Comparison of ENCODE assay signal across 2 cellular contexts in genomic region chr3:4495294-4496110, GRCh38.
TF ChIP-seq lines count a peak whose summit lies in the region.

No MANE protein-coding gene starts in this region.

TF ChIP-seq in SK-N-SH, 30 proteins besides CTCF, POLR2A, EP300 and RAD21 (continued from another document):
- TF ChIP-seq NFIC (IDR thresholded peaks at IDR 0.05; ENCODE audit: borderline replicate concordance) = no peak
- no peak for TF ChIP-seq SMC3 (IDR thresholded peaks at IDR 0.05; ENCODE audit: low read depth, low read length)
- no peak for TF ChIP-seq RXRA (IDR thresholded peaks at IDR 0.05; ENCODE audit: borderline replicate concordance, low read depth)
- no peak for TF ChIP-seq ELF1 (IDR thresholded peaks at IDR 0.05)
- no peak for TF ChIP-seq FOXM1 (IDR thresholded peaks at IDR 0.05; ENCODE audit: low read depth)
- no peak for TF ChIP-seq GABPA (IDR thresholded peaks at IDR 0.05; ENCODE audit: low read depth)
- no peak for TF ChIP-seq MEF2A (IDR thresholded peaks at IDR 0.05; ENCODE audit: borderline replicate concordance, low read depth)
- no peak for TF ChIP-seq CHD2 (IDR thresholded peaks at IDR 0.05; ENCODE audit: low read length, partially characterized antibody)
- TF ChIP-seq EZH2phosphoT487 (IDR thresholded peaks at IDR 0.05; ENCODE audit: borderline replicate concordance, low read depth) = no peak
- no peak for TF ChIP-seq MXI1 (IDR thresholded peaks at IDR 0.05; ENCODE audit: low read depth, low read length)
- TF ChIP-seq NRF1 (IDR thresholded peaks at IDR 0.05; ENCODE audit: low read depth, low read length) = no peak
- TF ChIP-seq PBX3 (IDR thresholded peaks at IDR 0.05) = no peak
- TF ChIP-seq, protein P1, sequence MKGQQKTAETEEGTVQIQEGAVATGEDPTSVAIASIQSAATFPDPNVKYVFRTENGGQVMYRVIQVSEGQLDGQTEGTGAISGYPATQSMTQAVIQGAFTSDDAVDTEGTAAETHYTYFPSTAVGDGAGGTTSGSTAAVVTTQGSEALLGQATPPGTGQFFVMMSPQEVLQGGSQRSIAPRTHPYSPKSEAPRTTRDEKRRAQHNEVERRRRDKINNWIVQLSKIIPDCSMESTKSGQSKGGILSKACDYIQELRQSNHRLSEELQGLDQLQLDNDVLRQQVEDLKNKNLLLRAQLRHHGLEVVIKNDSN (IDR thresholded peaks at IDR 0.05; ENCODE audit: borderline replicate concordance, low read depth) = no peak

TF ChIP-seq in SK-N-SH treated with all-trans-retinoic acid at 6 μM for 48 hours, 23 proteins besides CTCF, POLR2A, EP300 and RAD21 (continued from another document):
- TF ChIP-seq, protein P2, sequence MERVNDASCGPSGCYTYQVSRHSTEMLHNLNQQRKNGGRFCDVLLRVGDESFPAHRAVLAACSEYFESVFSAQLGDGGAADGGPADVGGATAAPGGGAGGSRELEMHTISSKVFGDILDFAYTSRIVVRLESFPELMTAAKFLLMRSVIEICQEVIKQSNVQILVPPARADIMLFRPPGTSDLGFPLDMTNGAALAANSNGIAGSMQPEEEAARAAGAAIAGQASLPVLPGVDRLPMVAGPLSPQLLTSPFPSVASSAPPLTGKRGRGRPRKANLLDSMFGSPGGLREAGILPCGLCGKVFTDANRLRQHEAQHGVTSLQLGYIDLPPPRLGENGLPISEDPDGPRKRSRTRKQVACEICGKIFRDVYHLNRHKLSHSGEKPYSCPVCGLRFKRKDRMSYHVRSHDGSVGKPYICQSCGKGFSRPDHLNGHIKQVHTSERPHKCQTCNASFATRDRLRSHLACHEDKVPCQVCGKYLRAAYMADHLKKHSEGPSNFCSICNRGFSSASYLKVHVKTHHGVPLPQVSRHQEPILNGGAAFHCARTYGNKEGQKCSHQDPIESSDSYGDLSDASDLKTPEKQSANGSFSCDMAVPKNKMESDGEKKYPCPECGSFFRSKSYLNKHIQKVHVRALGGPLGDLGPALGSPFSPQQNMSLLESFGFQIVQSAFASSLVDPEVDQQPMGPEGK (CRISPR knock-in tag; IDR thresholded peaks at IDR 0.05; ENCODE audit: borderline replicate concordance) = no peak
- no peak for TF ChIP-seq ZFP3 (CRISPR knock-in tag; IDR thresholded peaks at IDR 0.05)
- no peak for TF ChIP-seq RARB (CRISPR knock-in tag; IDR thresholded peaks at IDR 0.05)
- TF ChIP-seq OSR1 (CRISPR knock-in tag; IDR thresholded peaks at IDR 0.05) = no peak
- TF ChIP-seq CREB5 (CRISPR knock-in tag; IDR thresholded peaks at IDR 0.05; ENCODE audit: low read depth) = no peak
- TF ChIP-seq CSDC2 (CRISPR knock-in tag; IDR thresholded peaks at IDR 0.05) = no peak
TF ChIP-seq in SK-N-SH treated with all-trans-retinoic acid at 6 μM for 48 hours: peak in this region for 0.
